1 cellular context compared by ENCODE assay signal in the genomic region with DNA sequence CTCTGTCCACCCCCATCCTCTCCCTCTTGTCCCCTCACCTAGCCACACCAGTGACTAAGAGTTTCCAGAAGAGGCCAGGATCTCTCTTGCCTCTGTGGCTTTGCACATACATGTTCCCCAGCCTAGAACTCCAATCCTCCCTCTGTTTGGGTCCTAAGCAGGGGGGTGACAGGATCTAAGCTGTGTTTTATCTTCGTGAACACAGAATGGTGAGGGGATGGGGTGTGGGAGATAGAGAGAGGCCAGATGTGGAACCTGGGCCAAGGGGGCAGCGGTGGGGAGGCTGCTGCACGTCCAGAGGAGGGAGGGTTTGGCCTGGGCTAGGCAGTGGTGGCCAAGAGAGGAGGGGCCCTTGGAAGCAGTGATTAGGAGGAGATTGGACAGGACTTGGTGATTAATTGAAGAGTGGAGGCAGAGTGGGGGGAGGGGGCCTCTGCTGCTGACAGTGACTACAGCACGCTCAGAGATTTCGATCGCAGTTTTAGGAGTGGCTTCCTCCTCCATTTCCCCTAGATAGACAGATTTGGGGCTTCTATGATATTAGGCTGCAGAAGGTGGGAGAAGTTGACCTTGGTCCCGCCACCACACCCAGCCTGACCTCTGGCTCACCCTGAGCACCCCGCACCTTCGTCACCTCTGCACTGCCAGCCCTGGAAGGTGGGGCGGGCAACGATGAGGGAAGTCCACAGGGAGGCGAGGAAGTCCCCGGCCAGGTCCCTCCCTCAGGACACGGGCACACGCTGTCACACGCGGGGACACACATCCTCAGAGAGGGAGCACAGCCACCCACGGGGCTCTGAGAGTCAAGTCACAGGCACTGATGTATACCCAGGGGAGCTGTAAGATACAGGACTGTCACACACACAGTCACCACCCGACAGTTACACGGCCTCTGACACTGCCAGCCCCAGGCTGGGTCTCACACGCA.
TF ChIP-seq lines count a peak whose summit lies in the region.

No MANE protein-coding gene starts in this region.

TF ChIP-seq in HEK293, 187 proteins besides CTCF, POLR2A, EP300 and RAD21 (continued from another document):
- TF ChIP-seq ZNF398 (tag by site-specific recombination; IDR thresholded peaks at IDR 0.05) = peak; percentile 19; the same call in 1 of the 2 replicates
TF ChIP-seq in HEK293: peak in this region for 1.
